15 cellular contexts compared by ENCODE assay signal in genomic region chr3:134471521-134472193, GRCh38. TPM values are rescaled to one million over a fixed set of nuclear protein-coding genes. Genes with fewer than 3 reads are reported as not detected.
DNase-seq lines count a peak whose midpoint lies in the region; ATAC-seq and TF ChIP-seq lines count a peak whose summit lies in the region.
"Had no signal": no experiment of that assay in that cellular context is flagged by ENCODE, and none has a peak within 500 bp of the region (broad histone marks: within the 10 kb centered on the region; RNA-seq: fewer than 3 reads in every experiment).

No MANE protein-coding gene starts in this region.

- H3F3A ChIP-seq in PC-9 (ENCODE audit: insufficient read depth, low read depth), result peaks cover 20% of the 10 kb centered on the region; the same call in 1 of the 2 replicates

- H3K27ac ChIP-seq in PC-9 (peak overlapping the region; percentile 55), epithelial cell of prostate (peak overlapping the region; percentile 63)
- H3K27ac ChIP-seq: BLaER1, KMS-11, parathyroid adenoma had no signal

- no peaks in the 10 kb centered on the region for H3K9me3 ChIP-seq in PC-9 (ENCODE audit: insufficient read depth, low read depth)
- H3K9me3 ChIP-seq: BLaER1 had no signal

- peaks cover 41% of the 10 kb centered on the region for H3K4me1 ChIP-seq in PC-9 (replicated peaks; ENCODE audit: insufficient read depth)
- H3K4me1 ChIP-seq: parathyroid adenoma had no signal

- H3K79me2 ChIP-seq in PC-9 (ENCODE audit: low read depth), result no peaks in the 10 kb centered on the region
- H3K79me2 ChIP-seq: parathyroid adenoma had no signal

- H3K4me2 ChIP-seq in PC-9, result peak overlapping the region; percentile 64
- H3K4me2 ChIP-seq: BLaER1, KMS-11 had no signal

- ATAC-seq in omental fat pad (ENCODE audit: low FRiP score), result peak; percentile 69
- ATAC-seq in GM21529 (IDR thresholded peaks at IDR 0.05; ENCODE audit: unreplicated experiment), result no peak
- ATAC-seq in GM21381 (IDR thresholded peaks at IDR 0.05; ENCODE audit: unreplicated experiment), result no peak
- ATAC-seq in GM19397 (IDR thresholded peaks at IDR 0.05; ENCODE audit: unreplicated experiment), result no peak

- BruUV-seq in PC-9 (replicated peaks; lab: Mats Ljungman, UMichigan), result TSS peak; percentile 22

- H3K9me2 ChIP-seq in PC-9 (ENCODE audit: insufficient read depth), result no peaks in the 10 kb centered on the region

- 0 out of 2 replicates have a peak, but pooled peaks cover under 1% of the 10 kb centered on the region for H3K36me3 ChIP-seq in PC-9 (ENCODE audit: low read depth)

- CTCF ChIA-PET in PC-9 (lab: Charles Lee), result interaction anchor here (0.6 kb wide), 3 partner anchors 108 to 161 kb away, joined by 3 to 6 read pairs (median 5); no protein-coding TSS in a partner anchor

- intact Hi-C loops in PC-9 (cut with micrococcal nuclease; ENCODE audit: unreplicated experiment), result loop anchor here (1.0 kb wide), 1 partner anchor 89 kb away; no protein-coding TSS in a partner anchor

- POLR2A ChIA-PET in PC-9 (lab: Charles Lee; ENCODE audit: unreplicated experiment), result interaction anchor here (0.5 to 0.7 kb wide), 3 partner anchors 96 to 652 kb away, joined by 4 to 20 read pairs (median 5); no protein-coding TSS in a partner anchor

- H3K27me3 ChIP-seq in PC-9 (ENCODE audit: insufficient read depth, low read depth), result no peaks in the 10 kb centered on the region
- H3K27me3 ChIP-seq: BLaER1 had no signal

- H4K20me1 ChIP-seq in PC-9 (ENCODE audit: insufficient read depth), result no peaks in the 10 kb centered on the region
- H4K20me1 ChIP-seq: BLaER1 had no signal

- peak overlapping the region; percentile 2; the same call in 1 of the 2 replicates for H3K4me3 ChIP-seq in PC-9
- H3K4me3 ChIP-seq: BLaER1 had no signal

- TF ChIP-seq CTCF in PC-9 (conservative IDR thresholded peaks at IDR 0.05) (no peak), omental fat pad (IDR thresholded peaks at IDR 0.05) (no peak)

- peak; percentile 81 for DNase-seq in EH (ENCODE audit: low read depth)
- peak; percentile 55 to 71 for DNase-seq in PC-9
- DNase-seq in epithelial cell of prostate (ENCODE audit: low read depth, low spot score), result peak; percentile 43
- no peak for DNase-seq in omental fat pad (ENCODE audit: low spot score)
- no peak for DNase-seq in NCI-H748 (lab: John Stamatoyannopoulos, UW; ENCODE audit: unreplicated experiment)
- DNase-seq: activated CD4-positive, alpha-beta T cell treated with anti-CD3 and anti-CD28 coated beads for 4 hours; DMS79; NCI-H526 treated with DMSO at 0.1 percent for 48 hours; T-helper 9 cell had no signal

- no peak overlapping the region for H2AFZ ChIP-seq in PC-9
- H2AFZ ChIP-seq: parathyroid adenoma had no signal

RNA-seq across cellular contexts. Expression of gene ANAPC13, which starts 14.1 kb away (rescaled TPM):
- 52.7 and 61.8 TPM in 2 replicates for total RNA-seq in PC-9 (2021)
- total RNA-seq in omental fat pad, result 10 to 100 TPM; 41.6 to 58.6 (median 52.3) TPM

RNA-seq across cellular contexts. Expression of gene CEP63, which starts 14.2 kb away (rescaled TPM):
- 28.5 and 31.5 TPM in 2 replicates for total RNA-seq in PC-9 (2021)
- 10 to 100 TPM; 15.3 to 30.9 (median 21.1) TPM for total RNA-seq in omental fat pad

Comparison
In these comparisons a context has a peak if more than half of its experiments do, and no peak if none do; other contexts are left out.
1. DNase-seq: peak in EH (single experiment), PC-9 (2 of 2) and epithelial cell of prostate (single experiment); none in omental fat pad (single experiment) and NCI-H748 (single experiment).